Comparison of ENCODE assay signal across 11 cellular contexts in genomic region chr15:49855917-49856637, GRCh38.
DNase-seq lines count a peak whose midpoint lies in the region; ATAC-seq and TF ChIP-seq lines count a peak whose summit lies in the region.
"Had no signal": no experiment of that assay in that cellular context is flagged by ENCODE, and none has a peak within 500 bp of the region (broad histone marks: within the 10 kb centered on the region; RNA-seq: fewer than 3 reads in every experiment).

No MANE protein-coding gene starts in this region.

- H3K4me3 ChIP-seq in breast epithelium = no peak overlapping the region
- no peak overlapping the region for H3K4me3 ChIP-seq in right lobe of liver
- H3K4me3 ChIP-seq in upper lobe of right lung = no peak overlapping the region

- TF ChIP-seq CTCF in breast epithelium (IDR thresholded peaks at IDR 0.05) (no peak), right lobe of liver (IDR thresholded peaks at IDR 0.05) (no peak), upper lobe of right lung (IDR thresholded peaks at IDR 0.05) (no peak)

- H3K36me3 ChIP-seq in breast epithelium (no peaks in the 10 kb centered on the region), right lobe of liver (no peaks in the 10 kb centered on the region), upper lobe of right lung (no peaks in the 10 kb centered on the region)

- H3K27ac ChIP-seq in breast epithelium (peak overlapping the region; percentile 38 to 83), right lobe of liver (peak overlapping the region in 2 of 3 donors; percentile 39 to 62), upper lobe of right lung (no peak overlapping the region)

- intact Hi-C loops in breast epithelium (cut with DNase I; ENCODE audit: low total_unique reads) = no loop called here
- intact Hi-C loops in right lobe of liver (cut with DNase I) = no loop called here
- intact Hi-C loops in upper lobe of right lung (cut with DNase I) = no loop called here

- H3K4me1 ChIP-seq in breast epithelium (no peaks in the 10 kb centered on the region), right lobe of liver (peaks cover 0 to 13% (median 0%) of the 10 kb centered on the region in 4 donors), upper lobe of right lung (no peaks in the 10 kb centered on the region)

- no peak for TF ChIP-seq POLR2A in breast epithelium (IDR thresholded peaks at IDR 0.05)
- TF ChIP-seq POLR2A in right lobe of liver (IDR thresholded peaks at IDR 0.05) = no peak

- 44% methylated on average over 3 of the region's 4 CpGs for WGBS in right lobe of liver (ENCODE audit: insufficient coverage, low coverage, low lambda C conversion rate, missing lambda C conversion rate)

- H3K9me3 ChIP-seq in breast epithelium (no peaks in the 10 kb centered on the region), right lobe of liver (no peaks in the 10 kb centered on the region), upper lobe of right lung (no peaks in the 10 kb centered on the region)

- ATAC-seq in right lobe of liver = peak in 3 of 4 donors; percentile 85 to 92 (median 89)
- peak; percentile 58 for ATAC-seq in upper lobe of right lung
- no peak for ATAC-seq in HG02981 (IDR thresholded peaks at IDR 0.05; ENCODE audit: unreplicated experiment)
- ATAC-seq: stimulated activated effector memory CD8-positive, alpha-beta T cell treated with anti-CD3 and anti-CD28 coated beads, Interleukin-12 subunit alpha, Interleukin-12 subunit beta, amount 100 ng/mL, for 72 hours had no signal

- H3K27me3 ChIP-seq in breast epithelium (no peaks in the 10 kb centered on the region), right lobe of liver (no peaks in the 10 kb centered on the region), upper lobe of right lung (no peaks in the 10 kb centered on the region)

- DNase-seq in LHCN-M2 (ENCODE audit: low read depth) (peak; percentile 74), breast epithelium (ENCODE audit: low spot score in 2 of 2) (no peak), right lobe of liver (no peak), upper lobe of right lung (no peak), NCI-H1417 treated with DMSO at 0.1 percent for 48 hours (lab: John Stamatoyannopoulos, UW) (no peak), NCI-H1105 treated with DMSO at 0.1 percent for 48 hours (lab: John Stamatoyannopoulos, UW) (no peak)
- DNase-seq: activated CD4-positive, alpha-beta T cell treated with anti-CD3 and anti-CD28 coated beads, Interleukin-2, amount 10 ng/mL, durations not matched to agents 24 days and 14 days; endodermal cell; NCI-H2029 treated with DMSO at 0.1 percent for 48 hours had no signal
